7 cellular contexts compared by ENCODE assay signal in the genomic region with DNA sequence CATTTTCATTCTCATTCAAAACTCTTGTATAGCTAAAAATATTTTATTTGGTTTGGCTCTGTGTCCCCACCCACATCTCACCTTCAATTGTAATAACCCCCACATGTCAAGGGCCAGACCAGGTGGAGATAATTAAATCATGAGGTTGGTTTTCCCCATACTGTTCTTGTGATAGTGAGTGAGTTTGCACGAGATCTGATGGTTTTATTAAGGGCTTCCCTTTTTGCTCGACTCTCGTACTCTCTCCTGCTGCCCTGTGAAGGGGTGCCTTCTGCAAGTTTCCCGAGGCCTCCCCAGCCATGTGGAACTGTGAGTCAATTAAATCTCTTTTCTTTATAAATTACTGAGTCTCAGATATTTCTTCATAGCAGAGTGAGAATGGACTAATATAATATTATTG.
"Had no signal": no experiment of that assay in that cellular context is flagged by ENCODE, and none has a peak within 500 bp of the region (broad histone marks: within the 10 kb centered on the region; RNA-seq: fewer than 3 reads in every experiment).

No MANE protein-coding gene starts in this region.

- FAIRE-seq: G401.6, GM12891, GM12892, GM18507, GM19239 had no signal

- DNase-seq: GDM1, GF-D8 had no signal
